Comparison of ENCODE assay signal across 25 cellular contexts in genomic region chr2:23992931-23993330, GRCh38. TPM values are rescaled to one million over a fixed set of nuclear protein-coding genes. Genes with fewer than 3 reads are reported as not detected.
"Had no signal": no experiment of that assay in that cellular context is flagged by ENCODE, and none has a peak within 500 bp of the region (broad histone marks: within the 10 kb centered on the region; RNA-seq: fewer than 3 reads in every experiment).

No MANE protein-coding gene starts in this region.

- H3K4me1 Mint-ChIP-seq: central memory CD8-positive, alpha-beta T cell; nephron; stimulated activated memory B cell treated with anti-CD40 and anti-IgM and Interleukin-4, amounts not matched to agents 10 μg/mL and 1 μg/mL and 100 μg/mL, for 72 hours had no signal

- H3K27me3 ChIP-seq: esophagus muscularis mucosa, gastrocnemius medialis, heart right ventricle, neutrophil, spleen, tibial nerve, upper lobe of right lung had no signal

- H3K9me3 ChIP-seq: esophagus muscularis mucosa, gastrocnemius medialis, heart right ventricle, neutrophil, spleen, tibial nerve, upper lobe of right lung had no signal

- DNase-seq: effector memory CD4-positive, alpha-beta T cell; gastrocnemius medialis; heart right ventricle; left colon; left ventricle myocardium superior; mesenchymal stem cell; midbrain; posterior cingulate gyrus; right cardiac atrium; spleen; stimulated activated CD4-positive, alpha-beta T cell treated with anti-CD3 and anti-CD28 coated beads, Interleukin-15, amount 100 ng/mL, for 24 hours; stimulated activated CD4-positive, alpha-beta T cell treated with anti-CD3 and anti-CD28 coated beads, Interleukin-1b, Interleukin-23, amount 100 ng/mL, for 48 hours; stimulated activated CD4-positive, alpha-beta T cell treated with anti-CD3 and anti-CD28 coated beads, Interleukin-4, amount 100 ng/mL, for 24 hours; upper lobe of right lung had no signal

- H3K4me3 Mint-ChIP-seq: central memory CD8-positive, alpha-beta T cell; nephron; stimulated activated memory B cell treated with anti-CD40 and anti-IgM and Interleukin-4, amounts not matched to agents 10 μg/mL and 1 μg/mL and 100 μg/mL, for 72 hours; stimulated activated naive CD8-positive, alpha-beta T cell treated with anti-CD3 and anti-CD28 coated beads, Interleukin-15, Interleukin-2, amounts not matched to agents 100 ng/mL and 50 ng/mL, for 24 hours had no signal

- H3K4me3 ChIP-seq: esophagus muscularis mucosa, gastrocnemius medialis, heart right ventricle, lung, spleen, tibial nerve, upper lobe of right lung had no signal

- H3K27me3 Mint-ChIP-seq: central memory CD8-positive, alpha-beta T cell; stimulated activated memory B cell treated with anti-CD40 and anti-IgM and Interleukin-4, amounts not matched to agents 10 μg/mL and 1 μg/mL and 100 μg/mL, for 72 hours; stimulated activated naive CD8-positive, alpha-beta T cell treated with anti-CD3 and anti-CD28 coated beads, Interleukin-15, Interleukin-2, amounts not matched to agents 100 ng/mL and 50 ng/mL, for 24 hours had no signal

- H3K36me3 ChIP-seq: gastrocnemius medialis, neutrophil, upper lobe of right lung had no signal

- H3K4me1 ChIP-seq: esophagus muscularis mucosa, gastrocnemius medialis, heart right ventricle, spleen, tibial nerve, upper lobe of right lung had no signal

- ATAC-seq: gastrocnemius medialis; heart right ventricle; left colon; left ventricle myocardium superior; right cardiac atrium; stimulated activated memory B cell treated with anti-CD40 and anti-IgM and Interleukin-4, amounts not matched to agents 10 μg/mL and 1 μg/mL and 100 μg/mL, for 72 hours; upper lobe of right lung had no signal

- H3K27ac ChIP-seq: epithelial cell of prostate, gastrocnemius medialis, heart right ventricle, neutrophil, spleen, tibial nerve, upper lobe of right lung had no signal

- H3K9me3 Mint-ChIP-seq: central memory CD8-positive, alpha-beta T cell; nephron; stimulated activated memory B cell treated with anti-CD40 and anti-IgM and Interleukin-4, amounts not matched to agents 10 μg/mL and 1 μg/mL and 100 μg/mL, for 72 hours; stimulated activated naive CD8-positive, alpha-beta T cell treated with anti-CD3 and anti-CD28 coated beads, Interleukin-15, Interleukin-2, amounts not matched to agents 100 ng/mL and 50 ng/mL, for 24 hours had no signal

- H3K27ac Mint-ChIP-seq: nephron; stimulated activated memory B cell treated with anti-CD40 and anti-IgM and Interleukin-4, amounts not matched to agents 10 μg/mL and 1 μg/mL and 100 μg/mL, for 72 hours; stimulated activated naive CD8-positive, alpha-beta T cell treated with anti-CD3 and anti-CD28 coated beads, Interleukin-15, Interleukin-2, amounts not matched to agents 100 ng/mL and 50 ng/mL, for 24 hours had no signal

RNA-seq across cellular contexts. Expression of gene MFSD2B, which starts 17.0 kb away (rescaled TPM):
- total RNA-seq: gastrocnemius medialis, kidney epithelial cell, left ventricle myocardium superior, osteocyte had no signal
